ENCODE assay signal across 9 cellular contexts in genomic region chr12:6612247-6612646, GRCh38. TPM values are rescaled to one million over a fixed set of nuclear protein-coding genes. Genes with fewer than 3 reads are reported as not detected.
DNase-seq lines count a peak whose midpoint lies in the region; ATAC-seq and TF ChIP-seq lines count a peak whose summit lies in the region.
"Had no signal": no experiment of that assay in that cellular context is flagged by ENCODE, and none has a peak within 500 bp of the region (broad histone marks: within the 10 kb centered on the region; RNA-seq: fewer than 3 reads in every experiment).

No MANE protein-coding gene starts in this region.

- H3K36me3 Mint-ChIP-seq in CD8-positive, alpha-beta T cell, result no peaks in the 10 kb centered on the region

- H3K4me1 ChIP-seq in CD8-positive, alpha-beta T cell (ENCODE audit: insufficient read depth, low read length), result peaks cover 51% of the 10 kb centered on the region

- intact Hi-C loops in CD8-positive, alpha-beta T cell (cut with DNase I, micrococcal nuclease), result no loop called here

- peak overlapping the region; percentile 40 for H3K27ac ChIP-seq in CD8-positive, alpha-beta T cell (ENCODE audit: low read depth, low read length)
- peak overlapping the region; percentile 100 for H3K27ac ChIP-seq in caudate nucleus (ENCODE audit: low read depth, low read length)
- peak overlapping the region; percentile 94 for H3K27ac ChIP-seq in neural cell (ENCODE audit: low read length)

- H3K9me2 ChIP-seq in neural cell (ENCODE audit: insufficient read depth, low read length), result no peaks in the 10 kb centered on the region

- CTCF ChIA-PET in CD8-positive, alpha-beta T cell (lab: Charles Lee), result interaction anchor here (0.6 to 1.9 kb wide), 4 partner anchors 10 to 154 kb away, joined by 3 to 6 read pairs (median 4); partner anchors contain the start of genes LPAR5 and PTMS

- peak in 5 of 7 experiments; percentile 30 to 72 (median 46) for DNase-seq in CD8-positive, alpha-beta T cell
- DNase-seq in NAMALWA (ENCODE audit: low spot score) (peak; percentile 34), caudate nucleus (lab: John Stamatoyannopoulos, UW) (no peak), amniotic stem cell (lab: John Stamatoyannopoulos, UW) (no peak), glomerular visceral epithelial cell (ENCODE audit: extremely low spot score) (no peak)

- peak overlapping the region; percentile 30 for H3K4me3 ChIP-seq in CD8-positive, alpha-beta T cell (ENCODE audit: low read depth, low read length)
- H3K4me3 ChIP-seq in neural cell (ENCODE audit: low read length), result peak overlapping the region; percentile 59
- H3K4me3 ChIP-seq: SJSA1 had no signal

- peak overlapping the region; percentile 81 for H3K9ac ChIP-seq in neural cell (ENCODE audit: low read length)

- no peaks in the 10 kb centered on the region for H3K9me3 ChIP-seq in CD8-positive, alpha-beta T cell (ENCODE audit: low read length)
- no peaks in the 10 kb centered on the region for H3K9me3 ChIP-seq in neural cell (ENCODE audit: low read length)

- no peak overlapping the region for H2AFZ ChIP-seq in neural cell (ENCODE audit: low read depth, low read length)

- H3K27me3 Mint-ChIP-seq in CD8-positive, alpha-beta T cell (ENCODE audit: low read depth), result no peaks in the 10 kb centered on the region

- peak overlapping the region; percentile 92 for H3K27ac Mint-ChIP-seq in CD8-positive, alpha-beta T cell

- no peak for TF ChIP-seq CTCF in CD8-positive, alpha-beta T cell (IDR thresholded peaks at IDR 0.05)
- TF ChIP-seq CTCF in neural cell (IDR thresholded peaks at IDR 0.05; ENCODE audit: poor library complexity, severe bottlenecking), result no peak

- peak overlapping the region; percentile 68 for H3K4me2 ChIP-seq in neural cell (ENCODE audit: low read length)

- no peak for TF ChIP-seq RAD21 in neural cell (conservative IDR thresholded peaks at IDR 0.05)

- no peaks in the 10 kb centered on the region for H3K36me3 ChIP-seq in CD8-positive, alpha-beta T cell (ENCODE audit: insufficient read depth, low read length)
- no peaks in the 10 kb centered on the region for H3K36me3 ChIP-seq in neural cell (ENCODE audit: insufficient read depth, low read length)
- H3K36me3 ChIP-seq: SJSA1 had no signal

- TF ChIP-seq EP300 in neural cell (conservative IDR thresholded peaks at IDR 0.05; ENCODE audit: poor library complexity, severe bottlenecking), result no peak

- H3K27me3 ChIP-seq in CD8-positive, alpha-beta T cell (ENCODE audit: insufficient read depth, low read length), result no peaks in the 10 kb centered on the region
- no peaks in the 10 kb centered on the region for H3K27me3 ChIP-seq in neural cell (ENCODE audit: insufficient read depth, low read depth, low read length)
- H3K27me3 ChIP-seq: SJSA1 had no signal

- H3K9me3 Mint-ChIP-seq in CD8-positive, alpha-beta T cell, result no peaks in the 10 kb centered on the region

- peak overlapping the region; percentile 68 for H3K4me3 Mint-ChIP-seq in CD8-positive, alpha-beta T cell

- H3F3A ChIP-seq in neural cell (ENCODE audit: insufficient read depth, low read length, poor library complexity, severe bottlenecking), result peaks cover 20% of the 10 kb centered on the region

- POLR2A ChIA-PET in CD8-positive, alpha-beta T cell (lab: Charles Lee), result interaction anchor here (0.8 to 2.7 kb wide), 7 partner anchors 9 to 153 kb away, joined by 3 to 12 read pairs (median 8); partner anchors contain the start of genes COPS7A, LPAR5 and ZNF384

- no peaks in the 10 kb centered on the region for H4K20me1 ChIP-seq in neural cell (ENCODE audit: insufficient read depth)

- H3K79me2 ChIP-seq in neural cell (replicated peaks; ENCODE audit: insufficient read depth, low read length), result no peaks in the 10 kb centered on the region

- H3K4me1 Mint-ChIP-seq in CD8-positive, alpha-beta T cell (ENCODE audit: low read depth), result peaks cover 45% of the 10 kb centered on the region

- ATAC-seq in CD8-positive, alpha-beta T cell, result no peak
- ATAC-seq in GM21447 (IDR thresholded peaks at IDR 0.05; ENCODE audit: unreplicated experiment) (no peak), GM21528 (IDR thresholded peaks at IDR 0.05; ENCODE audit: low FRiP score, unreplicated experiment) (no peak)

TF ChIP-seq in neural cell, 6 proteins besides CTCF, POLR2A, EP300 and RAD21:
- TF ChIP-seq MXI1 (conservative IDR thresholded peaks at IDR 0.05; ENCODE audit: poor library complexity, severe bottlenecking) (no peak), SMC3 (conservative IDR thresholded peaks at IDR 0.05; ENCODE audit: poor library complexity) (no peak), TAF1 (IDR thresholded peaks at IDR 0.05; ENCODE audit: low read depth) (no peak)
- TF ChIP-seq, protein P1, sequence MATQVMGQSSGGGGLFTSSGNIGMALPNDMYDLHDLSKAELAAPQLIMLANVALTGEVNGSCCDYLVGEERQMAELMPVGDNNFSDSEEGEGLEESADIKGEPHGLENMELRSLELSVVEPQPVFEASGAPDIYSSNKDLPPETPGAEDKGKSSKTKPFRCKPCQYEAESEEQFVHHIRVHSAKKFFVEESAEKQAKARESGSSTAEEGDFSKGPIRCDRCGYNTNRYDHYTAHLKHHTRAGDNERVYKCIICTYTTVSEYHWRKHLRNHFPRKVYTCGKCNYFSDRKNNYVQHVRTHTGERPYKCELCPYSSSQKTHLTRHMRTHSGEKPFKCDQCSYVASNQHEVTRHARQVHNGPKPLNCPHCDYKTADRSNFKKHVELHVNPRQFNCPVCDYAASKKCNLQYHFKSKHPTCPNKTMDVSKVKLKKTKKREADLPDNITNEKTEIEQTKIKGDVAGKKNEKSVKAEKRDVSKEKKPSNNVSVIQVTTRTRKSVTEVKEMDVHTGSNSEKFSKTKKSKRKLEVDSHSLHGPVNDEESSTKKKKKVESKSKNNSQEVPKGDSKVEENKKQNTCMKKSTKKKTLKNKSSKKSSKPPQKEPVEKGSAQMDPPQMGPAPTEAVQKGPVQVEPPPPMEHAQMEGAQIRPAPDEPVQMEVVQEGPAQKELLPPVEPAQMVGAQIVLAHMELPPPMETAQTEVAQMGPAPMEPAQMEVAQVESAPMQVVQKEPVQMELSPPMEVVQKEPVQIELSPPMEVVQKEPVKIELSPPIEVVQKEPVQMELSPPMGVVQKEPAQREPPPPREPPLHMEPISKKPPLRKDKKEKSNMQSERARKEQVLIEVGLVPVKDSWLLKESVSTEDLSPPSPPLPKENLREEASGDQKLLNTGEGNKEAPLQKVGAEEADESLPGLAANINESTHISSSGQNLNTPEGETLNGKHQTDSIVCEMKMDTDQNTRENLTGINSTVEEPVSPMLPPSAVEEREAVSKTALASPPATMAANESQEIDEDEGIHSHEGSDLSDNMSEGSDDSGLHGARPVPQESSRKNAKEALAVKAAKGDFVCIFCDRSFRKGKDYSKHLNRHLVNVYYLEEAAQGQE (IDR thresholded peaks at IDR 0.05; ENCODE audit: borderline replicate concordance), result no peak

RNA-seq across cellular contexts. Expression of gene CHD4, which starts 5.1 kb away (rescaled TPM):
- 100 to 1,000 TPM; 289 to 295 TPM for total RNA-seq in CD8-positive, alpha-beta T cell
- polyA plus RNA-seq in neural cell, result 146 and 173 TPM in 2 replicates
- 335 TPM in 2 replicates for polyA minus RNA-seq in neural cell

RNA-seq across cellular contexts. Expression of gene LPAR5, which starts 23.5 kb away (rescaled TPM):
- 1 to 10 TPM; 5.8 to 6.8 TPM for total RNA-seq in CD8-positive, alpha-beta T cell
- 0.48 TPM in 1 of 2 replicates, not detected in the other for polyA plus RNA-seq in neural cell
- polyA minus RNA-seq in neural cell, result 0.49 TPM in 1 of 2 replicates, not detected in the other
- total RNA-seq: SJSA1 had no signal

RNA-seq across cellular contexts. Expression of gene ACRBP, which starts 35.0 kb away (rescaled TPM):
- 1 to 10 TPM; 1.2 to 1.7 TPM for total RNA-seq in CD8-positive, alpha-beta T cell
- 1.6 and 4.7 TPM in 2 replicates for polyA plus RNA-seq in neural cell
- polyA minus RNA-seq in neural cell, result 1.7 and 2.0 TPM in 2 replicates
- total RNA-seq: SJSA1 had no signal

RNA-seq across cellular contexts. Expression of gene NOP2, which starts 44.2 kb away (rescaled TPM):
- 10 to 100 TPM; 74.4 to 83.6 TPM for total RNA-seq in CD8-positive, alpha-beta T cell
- polyA plus RNA-seq in neural cell, result 30.7 and 38.8 TPM in 2 replicates
- polyA minus RNA-seq in neural cell, result 23.9 and 29.6 TPM in 2 replicates

RNA-seq across cellular contexts. Expression of gene ING4, which starts 50.7 kb away (rescaled TPM):
- total RNA-seq in CD8-positive, alpha-beta T cell, result 10 to 100 TPM; 14.1 to 15.9 TPM
- polyA plus RNA-seq in neural cell, result 522 and 540 TPM in 2 replicates
- polyA minus RNA-seq in neural cell, result 128 and 145 TPM in 2 replicates

Comparison
In these comparisons a context has a peak if more than half of its experiments do, and no peak if none do; other contexts are left out.
1. DNase-seq: peak in CD8-positive, alpha-beta T cell (5 of 7) and NAMALWA (single experiment); none in caudate nucleus (0 of 61), amniotic stem cell (single experiment) and glomerular visceral epithelial cell (single experiment).
2. H3K27ac ChIP-seq: peak in every context shown above with its lines; median percentile 100 in caudate nucleus; 94 in neural cell; 40 in CD8-positive, alpha-beta T cell.